In genomic region chr9:131279196-131279926, GRCh38 we compare ENCODE assay signal across 17 cellular contexts. TPM values are rescaled to one million over a fixed set of nuclear protein-coding genes. Genes with fewer than 3 reads are reported as not detected.
DNase-seq lines count a peak whose midpoint lies in the region; ATAC-seq and TF ChIP-seq lines count a peak whose summit lies in the region.
"Had no signal": no experiment of that assay in that cellular context is flagged by ENCODE, and none has a peak within 500 bp of the region (broad histone marks: within the 10 kb centered on the region; RNA-seq: fewer than 3 reads in every experiment).

No MANE protein-coding gene starts in this region.

- no peak for DNase-seq in activated CD4-positive, alpha-beta T cell treated with anti-CD3 and anti-CD28 coated beads, Interleukin-2, amount 10 ng/mL, durations not matched to agents 7 days and 5 days
- no peak for DNase-seq in activated CD4-positive, alpha-beta T cell treated with anti-CD3 and anti-CD28 coated beads for 4 hours
- no peak for DNase-seq in T-cell
- DNase-seq in glutamatergic neuron: no peak
- no peak for DNase-seq in head of caudate nucleus
- DNase-seq: adrenal gland, hippocampal formation, NCI-H187 treated with DMSO at 0.1 percent for 48 hours, NCI-H526 treated with DMSO at 0.1 percent for 48 hours, testis had no signal

- H3K36me3 Mint-ChIP-seq in activated CD4-positive, alpha-beta T cell treated with anti-CD3 and anti-CD28 coated beads, Interleukin-2, amount 10 ng/mL, durations not matched to agents 7 days and 5 days (ENCODE audit: low read depth): peaks cover 24% of the 10 kb centered on the region
- H3K36me3 Mint-ChIP-seq in T-cell: peaks cover 15% of the 10 kb centered on the region
- no peaks in the 10 kb centered on the region for H3K36me3 Mint-ChIP-seq in glutamatergic neuron (ENCODE audit: unreplicated experiment)

- H3K27me3 Mint-ChIP-seq in activated CD4-positive, alpha-beta T cell treated with anti-CD3 and anti-CD28 coated beads, Interleukin-2, amount 10 ng/mL, durations not matched to agents 7 days and 5 days: peaks cover 23% of the 10 kb centered on the region
- H3K27me3 Mint-ChIP-seq in T-cell (peaks cover 0 to 6% of the 10 kb centered on the region in 2 donors), glutamatergic neuron (ENCODE audit: unreplicated experiment) (peaks cover 13% of the 10 kb centered on the region)

- H3K27me3 ChIP-seq in neutrophil: peaks cover 57% of the 10 kb centered on the region
- H3K27me3 ChIP-seq: adrenal gland, testis had no signal

- POLR2A ChIA-PET in activated CD4-positive, alpha-beta T cell treated with anti-CD3 and anti-CD28 coated beads, Interleukin-2, amount 10 ng/mL, durations not matched to agents 7 days and 5 days (lab: Charles Lee): interaction anchor here (1.2 kb wide), 1 partner anchor 27 kb away, joined by 4 read pairs; no protein-coding TSS in a partner anchor
- POLR2A ChIA-PET in T-cell (lab: Charles Lee): no interaction called here

- ATAC-seq in T-cell (replicated peaks in 1 of 4): no peak
- ATAC-seq in GM18861 (IDR thresholded peaks at IDR 0.05; ENCODE audit: unreplicated experiment): no peak
- ATAC-seq in GM18873 (IDR thresholded peaks at IDR 0.05; ENCODE audit: low FRiP score, unreplicated experiment): no peak
- ATAC-seq: left lobe of liver had no signal

- H3K4me1 Mint-ChIP-seq in activated CD4-positive, alpha-beta T cell treated with anti-CD3 and anti-CD28 coated beads, Interleukin-2, amount 10 ng/mL, durations not matched to agents 7 days and 5 days: peaks cover 27% of the 10 kb centered on the region
- H3K4me1 Mint-ChIP-seq in T-cell (peaks cover 26 to 36% (median 34%) of the 10 kb centered on the region in 3 donors), glutamatergic neuron (ENCODE audit: low read depth, unreplicated experiment) (peaks cover 26% of the 10 kb centered on the region)

- intact Hi-C loops in head of caudate nucleus (cut with DNase I): no loop called here

- CTCF ChIA-PET in activated CD4-positive, alpha-beta T cell treated with anti-CD3 and anti-CD28 coated beads, Interleukin-2, amount 10 ng/mL, durations not matched to agents 7 days and 5 days (lab: Charles Lee): interaction anchor here (0.6 to 2.8 kb wide), 5 partner anchors 9 to 136 kb away, joined by 3 to 11 read pairs (median 4); partner anchors contain the start of gene PLPP7
- CTCF ChIA-PET in T-cell (lab: Charles Lee): interaction anchor here in 1 of 2 donors (0.6 to 0.9 kb wide), 2 partner anchors 9 to 114 kb away, joined by 3 to 4 read pairs; no protein-coding TSS in a partner anchor

- H3K27ac ChIP-seq in neutrophil: peak overlapping the region; percentile 89
- H3K27ac ChIP-seq: A549, adrenal gland, esophagus muscularis mucosa, testis had no signal

- no peaks in the 10 kb centered on the region for H3K9me3 ChIP-seq in neutrophil
- H3K9me3 ChIP-seq: A549, adrenal gland, esophagus muscularis mucosa, Peyer's patch, testis had no signal

- H3K36me3 ChIP-seq in neutrophil: no peaks in the 10 kb centered on the region
- H3K36me3 ChIP-seq: adrenal gland, esophagus muscularis mucosa, Peyer's patch had no signal

- no peak overlapping the region for H3K4me3 ChIP-seq in neutrophil (ENCODE audit: low read depth in 1 of 2, low read length in 1 of 2)
- H3K4me3 ChIP-seq: A549, adrenal gland, esophagus muscularis mucosa, Peyer's patch, testis had no signal

- peaks cover 19 to 20% of the 10 kb centered on the region in 2 experiments for H3K4me1 ChIP-seq in neutrophil (ENCODE audit: control insufficient read depth in 1 of 2, insufficient read depth in 1 of 2, low read depth in 1 of 2, low read length in 1 of 2)
- H3K4me1 ChIP-seq: A549 had no signal

- peak overlapping the region; percentile 97 for H3K27ac Mint-ChIP-seq in activated CD4-positive, alpha-beta T cell treated with anti-CD3 and anti-CD28 coated beads, Interleukin-2, amount 10 ng/mL, durations not matched to agents 7 days and 5 days
- peak overlapping the region; percentile 91 for H3K27ac Mint-ChIP-seq in T-cell
- H3K27ac Mint-ChIP-seq in glutamatergic neuron (ENCODE audit: unreplicated experiment): peak overlapping the region; percentile 33

- peak overlapping the region; percentile 85 for H3K4me3 Mint-ChIP-seq in activated CD4-positive, alpha-beta T cell treated with anti-CD3 and anti-CD28 coated beads, Interleukin-2, amount 10 ng/mL, durations not matched to agents 7 days and 5 days
- peak overlapping the region; percentile 82 to 91 (median 85) for H3K4me3 Mint-ChIP-seq in T-cell
- H3K4me3 Mint-ChIP-seq in glutamatergic neuron (ENCODE audit: unreplicated experiment): no peak overlapping the region

- no peak for TF ChIP-seq CTCF in glutamatergic neuron (IDR thresholded peaks at IDR 0.05; ENCODE audit: partially characterized antibody, unreplicated experiment)
- no peak for TF ChIP-seq CTCF in neutrophil (IDR thresholded peaks at IDR 0.05)

- no peaks in the 10 kb centered on the region for H3K9me3 Mint-ChIP-seq in activated CD4-positive, alpha-beta T cell treated with anti-CD3 and anti-CD28 coated beads, Interleukin-2, amount 10 ng/mL, durations not matched to agents 7 days and 5 days
- H3K9me3 Mint-ChIP-seq in T-cell (no peaks in the 10 kb centered on the region), glutamatergic neuron (ENCODE audit: unreplicated experiment) (peaks cover 12% of the 10 kb centered on the region)

RNA-seq across cellular contexts. Expression of gene FAM78A, which starts 3.1 kb away (rescaled TPM):
- total RNA-seq in activated CD4-positive, alpha-beta T cell treated with anti-CD3 and anti-CD28 coated beads, Interleukin-2, amount 10 ng/mL, durations not matched to agents 7 days and 5 days: 100 to 1,000 TPM; 118 to 128 TPM
- total RNA-seq in T-cell: 100 to 1,000 TPM in 1 of 5 donors, 10 to 100 TPM in 4; 70.4 to 106 (median 98.4) TPM
- total RNA-seq in glutamatergic neuron (ENCODE audit: unreplicated experiment): 14.9 TPM

RNA-seq across cellular contexts. Expression of gene PLPP7, which starts 10.2 kb away (rescaled TPM):
- under 1 TPM in 1 of 2 experiments, not detected in 1; 0.21 TPM for total RNA-seq in activated CD4-positive, alpha-beta T cell treated with anti-CD3 and anti-CD28 coated beads, Interleukin-2, amount 10 ng/mL, durations not matched to agents 7 days and 5 days
- under 1 TPM in 3 of 5 donors, not detected in 2; 0.13 to 0.58 (median 0.13) TPM for total RNA-seq in T-cell
- total RNA-seq in glutamatergic neuron (ENCODE audit: unreplicated experiment): 17.3 TPM

Comparison
In these comparisons a context has a peak if more than half of its experiments do, and no peak if none do; other contexts are left out.
1. H3K27ac Mint-ChIP-seq: peak in every context shown above with its lines; median percentile 97 in activated CD4-positive, alpha-beta T cell treated with anti-CD3 and anti-CD28 coated beads, Interleukin-2, amount 10 ng/mL, durations not matched to agents 7 days and 5 days; 91 in T-cell; 33 in glutamatergic neuron.
2. RNA of gene PLPP7, which starts 10.2 kb away (total RNA-seq): 17.3 TPM in glutamatergic neuron (single experiment); 0.21 TPM in activated CD4-positive, alpha-beta T cell treated with anti-CD3 and anti-CD28 coated beads, Interleukin-2, amount 10 ng/mL, durations not matched to agents 7 days and 5 days and 0.13 to 0.58 TPM in T-cell; every median in the first group is over 10 times any median in the second.